In the genomic region with DNA sequence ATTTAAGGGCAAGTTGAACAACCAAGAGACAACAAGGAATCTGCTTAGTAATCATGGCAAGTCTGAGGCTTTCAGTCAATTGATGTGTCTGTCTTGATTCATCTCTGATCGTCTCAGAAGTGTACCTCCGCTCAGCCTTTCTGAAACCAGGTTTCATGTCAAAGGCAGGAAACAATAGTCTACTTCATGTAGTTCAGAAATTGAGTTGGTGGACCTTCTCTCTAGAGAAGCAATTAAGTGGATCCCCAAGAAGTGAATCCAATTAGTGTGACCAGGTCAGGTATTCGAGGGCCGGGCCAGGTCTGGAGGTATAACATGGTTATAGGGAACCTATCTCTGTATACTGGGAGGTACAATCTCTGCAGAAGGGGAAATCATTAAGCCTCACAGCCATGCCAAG, we compare ENCODE assay signal across 12 cellular contexts. TPM values are rescaled to one million over a fixed set of nuclear protein-coding genes. Genes with fewer than 3 reads are reported as not detected.
DNase-seq lines count a peak whose midpoint lies in the region; ATAC-seq and TF ChIP-seq lines count a peak whose summit lies in the region.
"Had no signal": no experiment of that assay in that cellular context is flagged by ENCODE, and none has a peak within 500 bp of the region (broad histone marks: within the 10 kb centered on the region; RNA-seq: fewer than 3 reads in every experiment).

No MANE protein-coding gene starts in this region.

- DNase-seq in GM13977 (ENCODE audit: low spot score) = peak; percentile 30
- DNase-seq in activated CD4-positive, alpha-beta memory T cell treated with anti-CD3 and anti-CD28 coated beads for 36 hours = peak; percentile 63
- DNase-seq in cerebellar cortex (ENCODE audit: low spot score) = no peak
- no peak for DNase-seq in Calu3
- DNase-seq in activated effector memory CD4-positive, alpha-beta T cell treated with Interleukin-2 at 50 U/mL for 16 hours = no peak
- DNase-seq: head of caudate nucleus, T1000 had no signal

- no peaks in the 10 kb centered on the region for H3K9me3 ChIP-seq in gastroesophageal sphincter

- no peaks in the 10 kb centered on the region for H3K27me3 ChIP-seq in gastroesophageal sphincter
- H3K27me3 ChIP-seq: cardiac muscle cell had no signal

- BruUV-seq in Calu3 (replicated peaks; lab: Mats Ljungman, UMichigan) = no TSS peak

- peak overlapping the region; percentile 95 for H3K27ac Mint-ChIP-seq in activated CD4-positive, alpha-beta memory T cell treated with anti-CD3 and anti-CD28 coated beads for 36 hours
- H3K27ac Mint-ChIP-seq in Calu3 (ENCODE audit: unreplicated experiment) = no peak overlapping the region

- ATAC-seq in GM19351 (IDR thresholded peaks at IDR 0.05; ENCODE audit: unreplicated experiment) (peak; percentile 40), HG02973 (IDR thresholded peaks at IDR 0.05; ENCODE audit: unreplicated experiment) (peak; percentile 34), gastroesophageal sphincter (no peak)

- no peak overlapping the region for H3K27ac ChIP-seq in gastroesophageal sphincter
- H3K27ac ChIP-seq: cardiac muscle cell had no signal

- no peak for TF ChIP-seq EP300 in gastroesophageal sphincter (IDR thresholded peaks at IDR 0.05)

- H3K36me3 ChIP-seq in gastroesophageal sphincter = no peaks in the 10 kb centered on the region
- H3K36me3 ChIP-seq: cardiac muscle cell had no signal

- POLR2A ChIA-PET in activated CD4-positive, alpha-beta memory T cell treated with anti-CD3 and anti-CD28 coated beads for 36 hours (lab: Charles Lee) = interaction anchor here (1.0 to 3.7 kb wide), 4 partner anchors 8 to 98 kb away, joined by 3 to 29 read pairs (median 12); partner anchors contain the start of genes DAPP1 and DNAJB14

- H3K4me3 ChIP-seq in gastroesophageal sphincter = no peak overlapping the region
- H3K4me3 ChIP-seq: cardiac muscle cell had no signal

- TF ChIP-seq POLR2A in gastroesophageal sphincter (IDR thresholded peaks at IDR 0.05) = no peak

- WGBS in gastroesophageal sphincter (ENCODE audit: low coverage in 1 of 2), 2 donors = 94 to 100% methylated on average over 2 to 3 of the region's 4 CpGs

- H3K36me3 Mint-ChIP-seq in activated CD4-positive, alpha-beta memory T cell treated with anti-CD3 and anti-CD28 coated beads for 36 hours = peaks cover 15% of the 10 kb centered on the region
- H3K36me3 Mint-ChIP-seq in Calu3 (ENCODE audit: insufficient read depth, unreplicated experiment) = peaks cover 6% of the 10 kb centered on the region

- no peak for TF ChIP-seq CTCF in GM13977 (IDR thresholded peaks at IDR 0.05; ENCODE audit: extremely low read depth, insufficient read depth, missing control alignments)
- no peak for TF ChIP-seq CTCF in Calu3 (IDR thresholded peaks at IDR 0.05; ENCODE audit: unreplicated experiment)
- no peak for TF ChIP-seq CTCF in gastroesophageal sphincter (IDR thresholded peaks at IDR 0.05)

- peak overlapping the region; percentile 43 for H3K4me3 Mint-ChIP-seq in activated CD4-positive, alpha-beta memory T cell treated with anti-CD3 and anti-CD28 coated beads for 36 hours
- H3K4me3 Mint-ChIP-seq in Calu3 (ENCODE audit: low read depth, unreplicated experiment) = no peak overlapping the region
- H3K4me3 Mint-ChIP-seq: neural crest cell had no signal

- intact Hi-C loops in activated CD4-positive, alpha-beta memory T cell treated with anti-CD3 and anti-CD28 coated beads for 36 hours (cut with micrococcal nuclease) = loop anchor here (2.0 to 10.0 kb wide), 3 partner anchors 341 to 1364 kb away; no protein-coding TSS in a partner anchor
- intact Hi-C loops in Calu3 (cut with micrococcal nuclease; ENCODE audit: unreplicated experiment) = no loop called here

- CTCF ChIA-PET in activated CD4-positive, alpha-beta memory T cell treated with anti-CD3 and anti-CD28 coated beads for 36 hours (lab: Charles Lee) = interaction anchor here (0.6 to 1.5 kb wide), 3 partner anchors 9 to 13 kb away, joined by 3 to 4 read pairs (median 4); no protein-coding TSS in a partner anchor
- CTCF ChIA-PET in Calu3 (lab: Charles Lee) = no interaction called here

- in situ Hi-C loops in GM13977 (cut with MboI; ENCODE audit: low pct_unique_long_range_greater_than_20kb, low sequenced_read_pairs, unreplicated experiment) = no loop called here

- peaks cover 85% of the 10 kb centered on the region for H3K4me1 Mint-ChIP-seq in activated CD4-positive, alpha-beta memory T cell treated with anti-CD3 and anti-CD28 coated beads for 36 hours (ENCODE audit: low read depth)
- H3K4me1 Mint-ChIP-seq in Calu3 (ENCODE audit: low read depth, unreplicated experiment) = no peaks in the 10 kb centered on the region

- no peaks in the 10 kb centered on the region for H3K27me3 Mint-ChIP-seq in activated CD4-positive, alpha-beta memory T cell treated with anti-CD3 and anti-CD28 coated beads for 36 hours
- H3K27me3 Mint-ChIP-seq in Calu3 (ENCODE audit: unreplicated experiment) = no peaks in the 10 kb centered on the region

- H3K4me1 ChIP-seq in gastroesophageal sphincter = peaks cover 0 to 10% (median 3%) of the 10 kb centered on the region in 3 donors

- no peaks in the 10 kb centered on the region for H3K9me3 Mint-ChIP-seq in activated CD4-positive, alpha-beta memory T cell treated with anti-CD3 and anti-CD28 coated beads for 36 hours
- H3K9me3 Mint-ChIP-seq in Calu3 (ENCODE audit: low read depth, unreplicated experiment) = no peaks in the 10 kb centered on the region
- H3K9me3 Mint-ChIP-seq: neural crest cell had no signal

RNA-seq across cellular contexts. Expression of gene DAPP1, which starts 31.9 kb away (rescaled TPM):
- 10 to 100 TPM; 23.6 TPM for total RNA-seq in activated CD4-positive, alpha-beta memory T cell treated with anti-CD3 and anti-CD28 coated beads for 36 hours
- total RNA-seq in Calu3 (2022) = 25.9 and 30.6 TPM in 2 replicates
- 1 to 10 TPM in 3 of 4 donors, under 1 TPM in 1; 0.73 to 6.3 (median 1.8) TPM for total RNA-seq in gastroesophageal sphincter
- total RNA-seq: neural crest cell had no signal

RNA-seq across cellular contexts. Expression of gene LAMTOR3, which starts 45.7 kb away (rescaled TPM):
- total RNA-seq in activated CD4-positive, alpha-beta memory T cell treated with anti-CD3 and anti-CD28 coated beads for 36 hours = 10 to 100 TPM; 21.8 to 26.1 TPM
- total RNA-seq in Calu3 (2022) (19.2 and 21.5 TPM in 2 replicates), gastroesophageal sphincter (10 to 100 TPM; 34.5 to 64.8 (median 53.1) TPM)

Comparison
In these comparisons a context has a peak if more than half of its experiments do, and no peak if none do; other contexts are left out.
1. DNase-seq: peak in GM13977 (single experiment) and activated CD4-positive, alpha-beta memory T cell treated with anti-CD3 and anti-CD28 coated beads for 36 hours (single experiment); none in cerebellar cortex (single experiment), Calu3 (single experiment) and activated effector memory CD4-positive, alpha-beta T cell treated with Interleukin-2 at 50 U/mL for 16 hours (single experiment).